14 cellular contexts compared by ENCODE assay signal in genomic region chr3:13976469-13976868, GRCh38.
DNase-seq lines count a peak whose midpoint lies in the region; ATAC-seq and TF ChIP-seq lines count a peak whose summit lies in the region.
"Had no signal": no experiment of that assay in that cellular context is flagged by ENCODE, and none has a peak within 500 bp of the region (broad histone marks: within the 10 kb centered on the region; RNA-seq: fewer than 3 reads in every experiment).

No MANE protein-coding gene starts in this region.

- H3K27ac ChIP-seq in OCI-LY3 (ENCODE audit: low read length) = peak overlapping the region; percentile 59
- H3K27ac ChIP-seq: GM23248 had no signal

- H3K36me3 ChIP-seq in OCI-LY3 (replicated peaks; ENCODE audit: low read depth, low read length) = peaks cover 31% of the 10 kb centered on the region
- H3K36me3 ChIP-seq: BE2C, HAP-1 had no signal

- no peak overlapping the region for H2AFZ ChIP-seq in OCI-LY3 (ENCODE audit: low read depth, low read length)
- H2AFZ ChIP-seq: GM23248 had no signal

- peaks cover 48% of the 10 kb centered on the region for H3K9me3 ChIP-seq in OCI-LY3 (ENCODE audit: insufficient read depth, low read length)
- H3K9me3 ChIP-seq: BE2C, HAP-1 had no signal

- no peaks in the 10 kb centered on the region for H3K27me3 ChIP-seq in OCI-LY3 (ENCODE audit: low read depth, low read length)
- H3K27me3 ChIP-seq: BE2C had no signal

- peak overlapping the region; percentile 36 for H3K4me2 ChIP-seq in OCI-LY3 (ENCODE audit: low read length)

- peaks cover 47% of the 10 kb centered on the region for H3K4me1 ChIP-seq in OCI-LY3 (ENCODE audit: low read length)
- H3K4me1 ChIP-seq: BE2C, Caco-2, HAP-1 had no signal

- H3K9ac ChIP-seq in OCI-LY3 (ENCODE audit: low read length) = no peak overlapping the region
- H3K9ac ChIP-seq: GM23248 had no signal

- no peaks in the 10 kb centered on the region for H4K20me1 ChIP-seq in OCI-LY3 (ENCODE audit: insufficient read depth, low read length)

- H3K79me2 ChIP-seq in OCI-LY3 (ENCODE audit: low read length) = no peaks in the 10 kb centered on the region

- TF ChIP-seq CTCF in OCI-LY3 (IDR thresholded peaks at IDR 0.05; ENCODE audit: low read depth, low read length) = no peak

- ATAC-seq in GM18499 (IDR thresholded peaks at IDR 0.05; ENCODE audit: insufficient read depth, unreplicated experiment) (peak; percentile 63), GM19395 (IDR thresholded peaks at IDR 0.05; ENCODE audit: unreplicated experiment) (peak; percentile 70), HG03565 (IDR thresholded peaks at IDR 0.05; ENCODE audit: unreplicated experiment) (no peak), HG03135 (IDR thresholded peaks at IDR 0.05; ENCODE audit: unreplicated experiment) (no peak)

- DNase-seq in ureter (ENCODE audit: low spot score) = no peak
- DNase-seq: ACHN; BE2C; C1 segment of cervical spinal cord; Caco-2; CD4-positive, CD25-positive, alpha-beta regulatory T cell; GM23248; KG1 had no signal

- H3K4me3 ChIP-seq in OCI-LY3 (ENCODE audit: low read length) = no peak overlapping the region
- H3K4me3 ChIP-seq: GM23248, HAP-1 had no signal

Comparison
In these comparisons a context has a peak if more than half of its experiments do, and no peak if none do; other contexts are left out.
1. ATAC-seq: peak in GM18499 (single experiment) and GM19395 (single experiment); none in HG03565 (single experiment) and HG03135 (single experiment).